ENCODE assay signal across 9 cellular contexts in the genomic region with DNA sequence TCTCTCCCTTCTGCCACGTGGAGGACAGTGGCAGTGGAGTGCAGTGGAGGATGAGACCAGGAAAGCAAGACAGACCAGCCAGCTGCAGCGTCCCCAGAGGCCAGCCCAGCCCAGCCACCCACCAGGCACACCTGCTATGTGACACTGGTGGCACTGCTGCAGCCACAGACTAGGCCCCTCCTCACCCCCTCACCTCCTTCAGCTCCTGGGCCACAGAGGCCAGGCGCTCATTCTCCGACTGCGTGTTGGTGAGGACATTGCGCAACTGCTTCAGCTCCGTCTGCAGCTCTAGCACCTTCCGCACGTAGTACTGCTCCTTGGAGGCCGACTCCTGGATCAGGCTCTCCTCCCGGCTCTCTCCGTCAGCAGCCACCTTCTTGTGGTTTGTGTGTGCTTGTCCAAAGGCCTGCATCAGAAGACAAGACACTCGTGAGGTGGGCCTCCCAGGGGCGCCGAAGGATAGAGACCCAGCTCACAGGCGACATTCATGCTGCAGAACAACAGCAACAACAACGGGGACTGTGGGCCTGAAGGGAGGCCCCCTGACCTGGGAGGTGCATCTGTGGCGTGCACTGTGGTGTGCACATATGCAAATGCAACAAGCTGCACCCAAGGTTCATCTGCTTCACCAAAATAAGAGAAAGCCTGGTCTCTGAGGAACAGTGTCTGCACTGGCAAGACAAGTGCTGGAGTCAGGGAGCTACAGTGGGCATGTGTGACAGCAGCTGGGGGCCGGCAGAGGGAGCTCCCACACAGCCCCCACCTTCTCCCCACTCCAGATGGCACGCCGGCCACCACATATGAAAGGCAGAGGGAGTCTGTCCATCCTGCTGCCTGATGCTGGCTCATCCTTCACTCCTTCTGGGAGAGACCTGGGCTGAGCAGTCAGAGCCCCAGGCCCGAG. TPM values are rescaled to one million over a fixed set of nuclear protein-coding genes. Genes with fewer than 3 reads are reported as not detected.
A peak's percentile ranks its signal among the peaks of the same experiment; 100 is the strongest.
DNase-seq lines count a peak whose midpoint lies in the region; ATAC-seq lines count a peak whose summit lies in the region.
"Had no signal": no experiment of that assay in that cellular context is flagged by ENCODE, and none has a peak within 500 bp of the region (broad histone marks: within the 10 kb centered on the region; RNA-seq: fewer than 3 reads in every experiment).

No MANE protein-coding gene starts in this region.

- no peaks in the 10 kb centered on the region for H3K27me3 Mint-ChIP-seq in memory B cell

- no peaks in the 10 kb centered on the region for H3K9me3 Mint-ChIP-seq in memory B cell

- peak overlapping the region; percentile 69 for H3K27ac ChIP-seq in angular gyrus (ENCODE audit: low read depth, low read length)
- H3K27ac ChIP-seq: epithelial cell of prostate had no signal

- DNase-seq in G401 (ENCODE audit: low spot score) (peak; percentile 49), memory B cell (ENCODE audit: low spot score in 2 of 2) (peak; percentile 46 to 58), DMS53 (lab: John Stamatoyannopoulos, UW) (no peak), NCI-H187 treated with DMSO at 0.1 percent for 48 hours (lab: John Stamatoyannopoulos, UW) (no peak)
- no peak for DNase-seq in stimulated activated CD4-positive, alpha-beta T cell treated with anti-CD3 and anti-CD28 coated beads, Interleukin-2, amount 100 ng/mL, for 48 hours

- H3K4me1 Mint-ChIP-seq in memory B cell, result peaks cover 63% of the 10 kb centered on the region

- in situ Hi-C loops in G401 (cut with HindIII; ENCODE audit: low sequenced_read_pairs), result no loop called here

- peak overlapping the region; percentile 97 for H3K4me3 Mint-ChIP-seq in memory B cell

- H3K27ac Mint-ChIP-seq in memory B cell, result peak overlapping the region; percentile 90

- ATAC-seq in GM21360 (IDR thresholded peaks at IDR 0.05; ENCODE audit: unreplicated experiment) (peak; percentile 80), HG03520 (IDR thresholded peaks at IDR 0.05; ENCODE audit: unreplicated experiment) (peak; percentile 84), memory B cell (ENCODE audit: low read depth) (peak; percentile 92)

- peaks cover 7% of the 10 kb centered on the region for H3K36me3 Mint-ChIP-seq in memory B cell

RNA-seq across cellular contexts. Expression of gene BICD2, which starts 35.5 kb away (rescaled TPM):
- 25.0 and 30.3 TPM in 2 replicates for total RNA-seq in G401 (2014; rRNA removed; shearing (Covaris generic))

RNA-seq across cellular contexts. Expression of gene IPPK, which starts 59.2 kb away (rescaled TPM):
- total RNA-seq in G401 (2014; rRNA removed; shearing (Covaris generic)), result 11.1 and 15.9 TPM in 2 replicates

Comparison
In these comparisons a context has a peak if more than half of its experiments do, and no peak if none do; other contexts are left out.
1. DNase-seq: peak in G401 (single experiment) and memory B cell (2 of 2); none in DMS53 (single experiment), stimulated activated CD4-positive, alpha-beta T cell treated with anti-CD3 and anti-CD28 coated beads, Interleukin-2, amount 100 ng/mL, for 48 hours (0 of 2) and NCI-H187 treated with DMSO at 0.1 percent for 48 hours (single experiment).
2. Peak in every context shown above with its lines, with median percentiles within 50 percentile points of each other: ATAC-seq.